In genomic region chr6:70667256-70667710, GRCh38 we compare ENCODE assay signal across 8 cellular contexts. TPM values are rescaled to one million over a fixed set of nuclear protein-coding genes. Genes with fewer than 3 reads are reported as not detected.
A peak's percentile ranks its signal among the peaks of the same experiment; 100 is the strongest.
DNase-seq lines count a peak whose midpoint lies in the region; ATAC-seq and TF ChIP-seq lines count a peak whose summit lies in the region.

No MANE protein-coding gene starts in this region.

- H3K27me3 ChIP-seq in ACC112 (ENCODE audit: insufficient read depth, low read length) = peaks cover 4% of the 10 kb centered on the region; the same call in 1 of the 2 replicates
- no peaks in the 10 kb centered on the region for H3K27me3 ChIP-seq in H9 (ENCODE audit: insufficient read depth, low read length)
- H3K27me3 ChIP-seq in liver (ENCODE audit: control insufficient read depth in 4 of 4, insufficient read depth in 4 of 4, low read length in 3 of 4) = no peaks in the 10 kb centered on the region

- no peak overlapping the region for H2BK15ac ChIP-seq in H9 (ENCODE audit: low read depth, low read length)

- H3K4ac ChIP-seq in H9 (ENCODE audit: low read depth, low read length) = no peak overlapping the region

- H3K18ac ChIP-seq in H9 (ENCODE audit: insufficient read length, low read depth, low read length) = peak overlapping the region; percentile 83

- H2BK5ac ChIP-seq in H9 (ENCODE audit: insufficient read length, low read length) = no peak overlapping the region

- TF ChIP-seq CTCF in H9 (conservative IDR thresholded peaks at IDR 0.05) (no peak), liver (IDR thresholded peaks at IDR 0.05; ENCODE audit: low read depth, low read length, missing input control) (no peak), type B pancreatic cell (conservative IDR thresholded peaks at IDR 0.05) (no peak)

- H2BK20ac ChIP-seq in H9 (ENCODE audit: low read depth, low read length, poor library complexity, severe bottlenecking) = no peak overlapping the region

- peaks cover 30 to 34% of the 10 kb centered on the region in 2 experiments for H3K4me1 Mint-ChIP-seq in H9
- H3K4me1 Mint-ChIP-seq in activated naive CD8-positive, alpha-beta T cell (ENCODE audit: low read depth) = peaks cover 48% of the 10 kb centered on the region
- peaks cover 32% of the 10 kb centered on the region for H3K4me1 Mint-ChIP-seq in type B pancreatic cell (ENCODE audit: unreplicated experiment)

- ATAC-seq in HG03354 (IDR thresholded peaks at IDR 0.05; ENCODE audit: poor library complexity, severe bottlenecking, unreplicated experiment) = no peak

- H3K36me3 Mint-ChIP-seq in H9 (ENCODE audit: insufficient read depth in 1 of 3, low read depth in 3 of 3) = no peaks in the 10 kb centered on the region; a peak in 1 of 7 replicates
- H3K36me3 Mint-ChIP-seq in activated naive CD8-positive, alpha-beta T cell = no peaks in the 10 kb centered on the region
- H3K36me3 Mint-ChIP-seq in type B pancreatic cell = no peaks in the 10 kb centered on the region

- H3K36me3 ChIP-seq in ACC112 (ENCODE audit: insufficient read depth, low read length) (no peaks in the 10 kb centered on the region), liver (ENCODE audit: control insufficient read depth in 4 of 4, insufficient read depth in 3 of 4, low read depth in 1 of 4, low read length in 3 of 4) (no peaks in the 10 kb centered on the region)

- H3K14ac ChIP-seq in H9 (ENCODE audit: insufficient read depth, low read length) = no peak overlapping the region; the same call in none of the 2 replicates

- H3K9me3 ChIP-seq in H9 (ENCODE audit: control insufficient read depth, low read depth, low read length) (no peaks in the 10 kb centered on the region), liver (ENCODE audit: control insufficient read depth in 4 of 4, low read length in 3 of 4) (no peaks in the 10 kb centered on the region)

- peak overlapping the region; percentile 85 for H3K4me3 ChIP-seq in ACC112 (ENCODE audit: low read depth, low read length)
- H3K4me3 ChIP-seq in liver (ENCODE audit: low read depth in 1 of 3, low read length in 3 of 3) = peak overlapping the region; percentile 66 to 85 (median 68)

- H4K8ac ChIP-seq in H9 (replicated peaks; ENCODE audit: insufficient read length, low read depth, low read length) = no peak overlapping the region

- peak overlapping the region; percentile 65 for H3K4me2 ChIP-seq in H9 (ENCODE audit: insufficient read depth, insufficient read length, low read length)

- H3K4me1 ChIP-seq in ACC112 (ENCODE audit: control insufficient read depth, insufficient read depth, low read length, unreplicated experiment) (peaks cover 13% of the 10 kb centered on the region), H9 (ENCODE audit: insufficient read depth, low read length) (no peaks in the 10 kb centered on the region), liver (ENCODE audit: control insufficient read depth in 4 of 4, insufficient read depth in 4 of 4, low read length in 3 of 4) (peaks cover 0 to 17% (median 11%) of the 10 kb centered on the region in 4 donors)

- H3T11ph ChIP-seq in H9 (ENCODE audit: low read length) = no peak overlapping the region

- H3K4me3 Mint-ChIP-seq in H9 (peak overlapping the region; percentile 79 to 80), type B pancreatic cell (peak overlapping the region; percentile 88)
- peak overlapping the region; percentile 86 for H3K4me3 Mint-ChIP-seq in activated naive CD8-positive, alpha-beta T cell

- no peak overlapping the region for H3K27ac ChIP-seq in ACC112 (ENCODE audit: low read depth, low read length)
- H3K27ac ChIP-seq in H9 (ENCODE audit: insufficient read length, low read depth, low read length) = no peak overlapping the region
- H3K27ac ChIP-seq in liver (ENCODE audit: low read depth in 1 of 2, low read length in 2 of 2) = peak overlapping the region; percentile 93 to 96

- H4K5ac ChIP-seq in H9 (ENCODE audit: insufficient read length, low read depth, low read length) = no peak overlapping the region

- no peaks in the 10 kb centered on the region for H4K20me1 ChIP-seq in H9 (ENCODE audit: control insufficient read depth, insufficient read depth, insufficient read length)

- no peak overlapping the region for H2BK120ac ChIP-seq in H9 (ENCODE audit: low read depth, low read length, poor library complexity, severe bottlenecking)

- no peaks in the 10 kb centered on the region for H3K79me1 ChIP-seq in H9 (ENCODE audit: insufficient read depth, low read depth, low read length, poor library complexity, severe bottlenecking)

- no peak for TF ChIP-seq RAD21 in liver (IDR thresholded peaks at IDR 0.05)

- H2AFZ ChIP-seq in ACC112 (ENCODE audit: low read length, unreplicated experiment) = peak overlapping the region; percentile 92
- H2AFZ ChIP-seq in H9 (ENCODE audit: low read length) = peak overlapping the region; percentile 70

- peak overlapping the region; percentile 39 for H3K9ac ChIP-seq in H9 (ENCODE audit: extremely low read depth, insufficient read length, low read length)
- peak overlapping the region in 1 of 2 donors; percentile 5 for H3K9ac ChIP-seq in liver (ENCODE audit: low read depth in 1 of 2, low read length in 2 of 2)

- peak overlapping the region; percentile 91 to 93 (median 93); a peak in 6 of 7 replicates for H3K27ac Mint-ChIP-seq in H9
- H3K27ac Mint-ChIP-seq in activated naive CD8-positive, alpha-beta T cell = peak overlapping the region; percentile 94
- H3K27ac Mint-ChIP-seq in type B pancreatic cell = peak overlapping the region; percentile 85

- H3K23ac ChIP-seq in H9 (ENCODE audit: insufficient read length, low read depth, low read length) = no peak overlapping the region

- peaks cover 2% of the 10 kb centered on the region for H3K23me2 ChIP-seq in H9 (ENCODE audit: insufficient read length, low read depth, low read length, poor library complexity, severe bottlenecking)

- no peak overlapping the region for H3K56ac ChIP-seq in H9 (ENCODE audit: insufficient read length, low read depth, low read length)

- H3K79me2 ChIP-seq in ACC112 (ENCODE audit: control insufficient read depth, insufficient read depth, low read length, unreplicated experiment) = peaks cover 37% of the 10 kb centered on the region
- peaks cover 5% of the 10 kb centered on the region; the same call in 1 of the 2 replicates for H3K79me2 ChIP-seq in H9 (ENCODE audit: insufficient read depth, low read length)

- H3K9me3 Mint-ChIP-seq in H9 (no peaks in the 10 kb centered on the region; a peak in 1 of 5 replicates), type B pancreatic cell (peaks cover 5% of the 10 kb centered on the region)
- no peaks in the 10 kb centered on the region for H3K9me3 Mint-ChIP-seq in activated naive CD8-positive, alpha-beta T cell (ENCODE audit: low read depth)

- H2AK5ac ChIP-seq in H9 (ENCODE audit: insufficient read length, low read length) = no peak overlapping the region

- no peak overlapping the region for H2BK12ac ChIP-seq in H9 (ENCODE audit: insufficient read length, low read depth, low read length)

- H3K27me3 Mint-ChIP-seq in H9 (ENCODE audit: low read depth) = no peaks in the 10 kb centered on the region
- no peaks in the 10 kb centered on the region for H3K27me3 Mint-ChIP-seq in activated naive CD8-positive, alpha-beta T cell
- H3K27me3 Mint-ChIP-seq in type B pancreatic cell = no peaks in the 10 kb centered on the region

- WGBS in H9 (ENCODE audit: extremely low coverage, insufficient read length, low lambda C conversion rate) = no CpG with 5 or more reads among the region's 15 CpGs
- 15% methylated on average over 15 of the region's 15 CpGs for WGBS in liver

- DNase-seq in H9 = no peak
- DNase-seq in type B pancreatic cell (ENCODE audit: extremely low spot score, unreplicated experiment) = no peak
- no peak for DNase-seq in cerebellar nuclear complex (lab: John Stamatoyannopoulos, UW)
- DNase-seq in HCEC 1CT = no peak

- no peak overlapping the region for H4K91ac ChIP-seq in H9 (ENCODE audit: insufficient read length, low read depth, low read length)

TF ChIP-seq in liver, 16 proteins besides CTCF, POLR2A, EP300 and RAD21:
- TF ChIP-seq NR2F2 (IDR thresholded peaks at IDR 0.05) (no peak), RXRA (IDR thresholded peaks at IDR 0.05) (no peak), YY1 (IDR thresholded peaks at IDR 0.05) (peak; percentile 49), GABPA (IDR thresholded peaks at IDR 0.05 in 1 of 2, conservative IDR thresholded peaks at IDR 0.05 in 1 of 2) (no peak), ATF3 (IDR thresholded peaks at IDR 0.05) (no peak), TAF1 (conservative IDR thresholded peaks at IDR 0.05) (no peak), FOXA1 (IDR thresholded peaks at IDR 0.05) (no peak), SP1 (IDR thresholded peaks at IDR 0.05) (no peak), HNF4A (conservative IDR thresholded peaks at IDR 0.05) (peak in 1 of 2 donors; percentile 3), FOXA2 (IDR thresholded peaks at IDR 0.05) (no peak), EGR1 (IDR thresholded peaks at IDR 0.05; ENCODE audit: low read depth in 2 of 2) (no peak)

RNA-seq across cellular contexts. Expression of gene SMAP1, which starts 0.4 kb away (rescaled TPM):
- 29.3 TPM in 2 replicates for total RNA-seq in H9 (2021)
- total RNA-seq in liver = 10 to 100 TPM; 12.6 to 13.3 TPM
- polyA plus RNA-seq in liver = 10 to 100 TPM in 1 of 2 donors, 1 to 10 TPM in 1; 9.3 to 12.9 TPM
- total RNA-seq in type B pancreatic cell (ENCODE audit: low replicate concordance) = 22.8 and 24.2 TPM in 2 replicates

Comparison
In these comparisons a context has a peak if more than half of its experiments do, and no peak if none do; other contexts are left out.
1. H3K27ac ChIP-seq: peak in liver (2 of 2); none in ACC112 (single experiment) and H9 (single experiment).
2. Peak in every context shown above with its lines, with median percentiles within 50 percentile points of each other: H3K27ac Mint-ChIP-seq and H3K4me3 Mint-ChIP-seq.